Comparison of ENCODE assay signal across 1 cellular context in the genomic region with DNA sequence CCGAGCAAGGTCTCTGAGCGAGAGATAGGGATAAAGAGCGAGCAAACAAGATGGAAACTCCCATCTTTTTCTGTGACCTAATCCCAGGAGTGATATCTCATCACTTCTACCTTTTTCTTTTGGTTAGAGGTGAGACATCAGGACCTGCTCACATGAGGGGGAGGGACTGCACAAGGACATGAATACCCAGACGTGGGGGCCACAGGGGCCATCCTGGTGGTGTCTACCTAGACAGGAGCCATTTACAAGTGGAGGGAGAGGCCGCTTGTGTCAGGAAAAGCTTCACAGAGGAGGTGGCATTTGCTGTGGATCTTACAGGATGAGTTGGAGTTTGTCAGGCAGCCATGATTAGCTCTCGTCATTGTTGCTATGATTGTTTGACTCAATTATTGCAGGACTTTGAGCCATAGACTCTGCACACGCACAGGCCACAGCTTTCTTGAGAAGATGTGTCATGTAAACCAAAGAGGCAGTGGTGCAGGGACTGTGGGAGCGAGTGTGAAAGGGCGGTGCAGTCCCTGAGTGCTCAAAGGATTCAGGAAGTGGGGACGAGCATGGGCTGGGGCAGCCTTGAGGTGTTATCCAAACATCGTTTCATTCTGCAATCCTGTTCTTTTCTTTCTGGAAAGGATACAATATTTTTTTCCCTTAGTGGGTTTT.
TF ChIP-seq lines count a peak whose summit lies in the region.

No MANE protein-coding gene starts in this region.

TF ChIP-seq in GM23338, 12 proteins besides CTCF, POLR2A, EP300 and RAD21 (continued from another document):
- TF ChIP-seq, protein P1, sequence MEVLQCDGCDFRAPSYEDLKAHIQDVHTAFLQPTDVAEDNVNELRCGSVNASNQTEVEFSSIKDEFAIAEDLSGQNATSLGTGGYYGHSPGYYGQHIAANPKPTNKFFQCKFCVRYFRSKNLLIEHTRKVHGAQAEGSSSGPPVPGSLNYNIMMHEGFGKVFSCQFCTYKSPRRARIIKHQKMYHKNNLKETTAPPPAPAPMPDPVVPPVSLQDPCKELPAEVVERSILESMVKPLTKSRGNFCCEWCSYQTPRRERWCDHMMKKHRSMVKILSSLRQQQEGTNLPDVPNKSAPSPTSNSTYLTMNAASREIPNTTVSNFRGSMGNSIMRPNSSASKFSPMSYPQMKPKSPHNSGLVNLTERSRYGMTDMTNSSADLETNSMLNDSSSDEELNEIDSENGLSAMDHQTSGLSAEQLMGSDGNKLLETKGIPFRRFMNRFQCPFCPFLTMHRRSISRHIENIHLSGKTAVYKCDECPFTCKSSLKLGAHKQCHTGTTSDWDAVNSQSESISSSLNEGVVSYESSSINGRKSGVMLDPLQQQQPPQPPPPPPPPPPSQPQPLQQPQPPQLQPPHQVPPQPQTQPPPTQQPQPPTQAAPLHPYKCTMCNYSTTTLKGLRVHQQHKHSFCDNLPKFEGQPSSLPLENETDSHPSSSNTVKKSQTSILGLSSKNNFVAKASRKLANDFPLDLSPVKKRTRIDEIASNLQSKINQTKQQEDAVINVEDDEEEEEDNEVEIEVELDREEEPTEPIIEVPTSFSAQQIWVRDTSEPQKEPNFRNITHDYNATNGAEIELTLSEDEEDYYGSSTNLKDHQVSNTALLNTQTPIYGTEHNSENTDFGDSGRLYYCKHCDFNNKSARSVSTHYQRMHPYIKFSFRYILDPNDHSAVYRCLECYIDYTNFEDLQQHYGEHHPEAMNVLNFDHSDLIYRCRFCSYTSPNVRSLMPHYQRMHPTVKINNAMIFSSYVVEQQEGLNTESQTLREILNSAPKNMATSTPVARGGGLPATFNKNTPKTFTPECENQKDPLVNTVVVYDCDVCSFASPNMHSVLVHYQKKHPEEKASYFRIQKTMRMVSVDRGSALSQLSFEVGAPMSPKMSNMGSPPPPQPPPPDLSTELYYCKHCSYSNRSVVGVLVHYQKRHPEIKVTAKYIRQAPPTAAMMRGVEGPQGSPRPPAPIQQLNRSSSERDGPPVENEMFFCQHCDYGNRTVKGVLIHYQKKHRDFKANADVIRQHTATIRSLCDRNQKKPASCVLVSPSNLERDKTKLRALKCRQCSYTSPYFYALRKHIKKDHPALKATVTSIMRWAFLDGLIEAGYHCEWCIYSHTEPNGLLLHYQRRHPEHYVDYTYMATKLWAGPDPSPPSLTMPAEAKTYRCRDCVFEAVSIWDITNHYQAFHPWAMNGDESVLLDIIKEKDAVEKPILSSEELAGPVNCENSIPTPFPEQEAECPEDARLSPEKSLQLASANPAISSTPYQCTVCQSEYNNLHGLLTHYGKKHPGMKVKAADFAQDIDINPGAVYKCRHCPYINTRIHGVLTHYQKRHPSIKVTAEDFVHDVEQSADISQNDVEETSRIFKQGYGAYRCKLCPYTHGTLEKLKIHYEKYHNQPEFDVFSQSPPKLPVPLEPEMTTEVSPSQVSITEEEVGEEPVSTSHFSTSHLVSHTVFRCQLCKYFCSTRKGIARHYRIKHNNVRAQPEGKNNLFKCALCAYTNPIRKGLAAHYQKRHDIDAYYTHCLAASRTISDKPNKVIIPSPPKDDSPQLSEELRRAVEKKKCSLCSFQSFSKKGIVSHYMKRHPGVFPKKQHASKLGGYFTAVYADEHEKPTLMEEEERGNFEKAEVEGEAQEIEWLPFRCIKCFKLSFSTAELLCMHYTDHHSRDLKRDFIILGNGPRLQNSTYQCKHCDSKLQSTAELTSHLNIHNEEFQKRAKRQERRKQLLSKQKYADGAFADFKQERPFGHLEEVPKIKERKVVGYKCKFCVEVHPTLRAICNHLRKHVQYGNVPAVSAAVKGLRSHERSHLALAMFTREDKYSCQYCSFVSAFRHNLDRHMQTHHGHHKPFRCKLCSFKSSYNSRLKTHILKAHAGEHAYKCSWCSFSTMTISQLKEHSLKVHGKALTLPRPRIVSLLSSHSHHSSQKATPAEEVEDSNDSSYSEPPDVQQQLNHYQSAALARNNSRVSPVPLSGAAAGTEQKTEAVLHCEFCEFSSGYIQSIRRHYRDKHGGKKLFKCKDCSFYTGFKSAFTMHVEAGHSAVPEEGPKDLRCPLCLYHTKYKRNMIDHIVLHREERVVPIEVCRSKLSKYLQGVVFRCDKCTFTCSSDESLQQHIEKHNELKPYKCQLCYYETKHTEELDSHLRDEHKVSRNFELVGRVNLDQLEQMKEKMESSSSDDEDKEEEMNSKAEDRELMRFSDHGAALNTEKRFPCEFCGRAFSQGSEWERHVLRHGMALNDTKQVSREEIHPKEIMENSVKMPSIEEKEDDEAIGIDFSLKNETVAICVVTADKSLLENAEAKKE (CRISPR knock-in tag; IDR thresholded peaks at IDR 0.05), result no peak
- TF ChIP-seq ZNF114 (CRISPR knock-in tag; IDR thresholded peaks at IDR 0.05) (no peak), STAT1 (IDR thresholded peaks at IDR 0.05; ENCODE audit: unreplicated experiment) (no peak), EZH2phosphoT487 (IDR thresholded peaks at IDR 0.05; ENCODE audit: unreplicated experiment) (no peak), REST (IDR thresholded peaks at IDR 0.05; ENCODE audit: unreplicated experiment) (no peak)
